ENCODE assay signal across 29 cellular contexts in genomic region chr19:33714149-33714548, GRCh38.
"Had no signal": no experiment of that assay in that cellular context is flagged by ENCODE, and none has a peak within 500 bp of the region (broad histone marks: within the 10 kb centered on the region; RNA-seq: fewer than 3 reads in every experiment).

No MANE protein-coding gene starts in this region.

- H3K4me3 Mint-ChIP-seq: dendritic cell treated with granulocyte-macrophage colony-stimulating factor and Interleukin-4, amounts not matched to agents 40 ng/mL and 50 ng/mL, for 4 days; effector memory CD8-positive, alpha-beta T cell; endodermal cell had no signal

- H3K9me3 Mint-ChIP-seq: dendritic cell treated with granulocyte-macrophage colony-stimulating factor and Interleukin-4, amounts not matched to agents 40 ng/mL and 50 ng/mL, for 4 days had no signal

- FAIRE-seq: colon, endometrium, endothelial cell of umbilical vein, frontal cortex had no signal

- H3K4me3 ChIP-seq: colonic mucosa, coronary artery, dorsolateral prefrontal cortex, esophagus muscularis mucosa, esophagus squamous epithelium, gastrocnemius medialis, gastroesophageal sphincter, heart left ventricle, heart right ventricle had no signal

- H3K36me3 ChIP-seq: colonic mucosa, esophagus muscularis mucosa, esophagus squamous epithelium, gastrocnemius medialis, gastroesophageal sphincter, heart left ventricle, heart right ventricle had no signal

- DNase-seq: colonic mucosa; cortex of kidney; dermis blood vessel endothelial cell; dorsolateral prefrontal cortex; effector CD4-positive, alpha-beta T cell; effector CD8-positive, alpha-beta T cell; effector memory CD4-positive, alpha-beta T cell; effector memory CD8-positive, alpha-beta T cell; erythroblast; esophagus squamous epithelium; foreskin fibroblast; foreskin keratinocyte; foreskin melanocyte; gastrocnemius medialis; glutamatergic neuron; head of caudate nucleus; heart right ventricle had no signal

- H3K27me3 ChIP-seq: colonic mucosa, foreskin keratinocyte, gastrocnemius medialis had no signal

- H3K27ac ChIP-seq: colonic mucosa, coronary artery, dorsolateral prefrontal cortex, epithelial cell of prostate, esophagus muscularis mucosa, esophagus squamous epithelium, foreskin keratinocyte, gastrocnemius medialis, gastroesophageal sphincter, heart left ventricle, heart right ventricle had no signal

- H3K27ac Mint-ChIP-seq: dendritic cell treated with granulocyte-macrophage colony-stimulating factor and Interleukin-4, amounts not matched to agents 40 ng/mL and 50 ng/mL, for 4 days; effector memory CD8-positive, alpha-beta T cell; endodermal cell had no signal

- ATAC-seq: effector memory CD8-positive, alpha-beta T cell; esophagus mucosa; foreskin keratinocyte; gastrocnemius medialis; gastroesophageal sphincter; heart left ventricle; heart right ventricle had no signal

- H3K9me3 ChIP-seq: colonic mucosa, gastrocnemius medialis had no signal

- H3K4me1 ChIP-seq: colonic mucosa, esophagus muscularis mucosa, esophagus squamous epithelium, foreskin keratinocyte, gastrocnemius medialis, gastroesophageal sphincter, heart left ventricle, heart right ventricle had no signal

- H3K4me1 Mint-ChIP-seq: endodermal cell had no signal
